10 cellular contexts compared by ENCODE assay signal in the genomic region with DNA sequence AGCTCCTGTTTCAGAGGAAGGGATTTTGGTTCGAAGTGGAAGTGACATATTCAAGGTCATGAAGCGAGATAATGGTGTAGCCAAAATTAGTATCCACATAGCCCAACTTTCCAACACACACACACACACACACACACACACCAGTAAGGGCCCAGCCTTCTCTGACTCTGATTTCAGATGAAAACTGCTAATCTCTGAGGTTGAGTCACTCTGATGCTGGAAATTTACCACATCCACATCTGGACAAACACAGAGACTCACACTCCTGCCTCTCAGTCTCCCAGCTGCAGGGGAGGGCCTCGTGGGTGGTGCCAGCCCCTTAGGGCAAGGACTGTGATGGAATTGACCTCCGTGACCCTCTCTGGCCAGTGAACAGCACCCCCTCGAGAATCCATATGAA. TPM values are rescaled to one million over a fixed set of nuclear protein-coding genes. Genes with fewer than 3 reads are reported as not detected.
DNase-seq lines count a peak whose midpoint lies in the region; ATAC-seq lines count a peak whose summit lies in the region.
"Had no signal": no experiment of that assay in that cellular context is flagged by ENCODE, and none has a peak within 500 bp of the region (broad histone marks: within the 10 kb centered on the region; RNA-seq: fewer than 3 reads in every experiment).

No MANE protein-coding gene starts in this region.

- no peak for ATAC-seq in GM21529 (IDR thresholded peaks at IDR 0.05; ENCODE audit: unreplicated experiment)
- no peak for ATAC-seq in HG03354 (IDR thresholded peaks at IDR 0.05; ENCODE audit: poor library complexity, severe bottlenecking, unreplicated experiment)
- no peak for ATAC-seq in GM21619 (IDR thresholded peaks at IDR 0.05; ENCODE audit: unreplicated experiment)
- ATAC-seq: activated CD8-positive, alpha-beta memory T cell treated with anti-CD3 and anti-CD28 coated beads, Interleukin-2, amount 10 ng/mL, durations not matched to agents 7 days and 5 days had no signal

- DNase-seq in A172 (ENCODE audit: low spot score) (peak; percentile 80), HS-5 (ENCODE audit: low read depth) (peak; percentile 68), brain pericyte (ENCODE audit: low read depth, low spot score) (peak; percentile 80), iris pigment epithelial cell (ENCODE audit: low read depth) (peak; percentile 94), Kasumi-1 (lab: John Stamatoyannopoulos, UW) (no peak)
- DNase-seq: activated CD8-positive, alpha-beta memory T cell treated with anti-CD3 and anti-CD28 coated beads, Interleukin-2, amount 10 ng/mL, durations not matched to agents 7 days and 5 days had no signal

RNA-seq across cellular contexts. Expression of a gene that starts 29.0 kb away (rescaled TPM):
- total RNA-seq in A172 (2014; rRNA removed; shearing (Covaris generic)) = 35.9 and 38.9 TPM in 2 replicates

RNA-seq across cellular contexts. Expression of a gene that starts 42.6 kb away (rescaled TPM):
- 0.05 and 0.60 TPM in 2 replicates for total RNA-seq in A172 (2014; rRNA removed; shearing (Covaris generic))
- total RNA-seq: activated CD8-positive, alpha-beta memory T cell treated with anti-CD3 and anti-CD28 coated beads, Interleukin-2, amount 10 ng/mL, durations not matched to agents 7 days and 5 days; pulmonary artery endothelial cell had no signal

RNA-seq across cellular contexts. Expression of a gene that starts 50.8 kb away (rescaled TPM):
- 35.8 and 44.3 TPM in 2 replicates for total RNA-seq in A172 (2014; rRNA removed; shearing (Covaris generic))

Comparison
In these comparisons a context has a peak if more than half of its experiments do, and no peak if none do; other contexts are left out.
1. DNase-seq: peak in A172 (single experiment), HS-5 (single experiment), brain pericyte (single experiment) and iris pigment epithelial cell (single experiment); none in Kasumi-1 (0 of 2).